In genomic region chr4:156201050-156201449, GRCh38 we compare ENCODE assay signal across 14 cellular contexts.
A peak's percentile ranks its signal among the peaks of the same experiment; 100 is the strongest.
DNase-seq lines count a peak whose midpoint lies in the region; ATAC-seq lines count a peak whose summit lies in the region.
"Had no signal": no experiment of that assay in that cellular context is flagged by ENCODE, and none has a peak within 500 bp of the region (broad histone marks: within the 10 kb centered on the region; RNA-seq: fewer than 3 reads in every experiment).

No MANE protein-coding gene starts in this region.

- CTCF ChIA-PET in activated naive CD4-positive, alpha-beta T cell treated with anti-CD3 and anti-CD28 coated beads, Interleukin-2, amount 10 ng/mL, durations not matched to agents 7 days and 5 days (lab: Charles Lee): no interaction called here

- H3K27me3 Mint-ChIP-seq in activated naive CD4-positive, alpha-beta T cell treated with anti-CD3 and anti-CD28 coated beads, Interleukin-2, amount 10 ng/mL, durations not matched to agents 7 days and 5 days: no peaks in the 10 kb centered on the region

- H3K36me3 Mint-ChIP-seq in activated naive CD4-positive, alpha-beta T cell treated with anti-CD3 and anti-CD28 coated beads, Interleukin-2, amount 10 ng/mL, durations not matched to agents 7 days and 5 days: no peaks in the 10 kb centered on the region
- H3K36me3 Mint-ChIP-seq in activated naive CD4-positive, alpha-beta T cell treated with anti-CD3 and anti-CD28 coated beads, Interleukin-2, amount 50 U/mL, for 72 hours: no peaks in the 10 kb centered on the region
- H3K36me3 Mint-ChIP-seq: mesothelial cell of epicardium had no signal

- H3K4me3 Mint-ChIP-seq in activated naive CD4-positive, alpha-beta T cell treated with anti-CD3 and anti-CD28 coated beads, Interleukin-2, amount 10 ng/mL, durations not matched to agents 7 days and 5 days: no peak overlapping the region
- H3K4me3 Mint-ChIP-seq: mesothelial cell of epicardium had no signal

- DNase-seq in GM19238 (ENCODE audit: insufficient read length, low spot score): peak; percentile 1
- DNase-seq in activated naive CD4-positive, alpha-beta T cell treated with anti-CD3 and anti-CD28 coated beads, Interleukin-2, amount 10 ng/mL, durations not matched to agents 7 days and 5 days: no peak
- DNase-seq in DMS114 treated with DMSO at 0.1 percent for 48 hours (lab: John Stamatoyannopoulos, UW; ENCODE audit: unreplicated experiment): no peak
- DNase-seq in activated naive CD4-positive, alpha-beta T cell treated with anti-CD3 and anti-CD28 coated beads, Interleukin-2, amount 50 U/mL, for 72 hours (ENCODE audit: low spot score in 2 of 2): no peak
- DNase-seq: activated CD4-positive, alpha-beta T cell treated with anti-CD3 and anti-CD28 coated beads, Interleukin-2, amount 50 U/mL, for 1 hour; activated gamma-delta T cell treated with Interleukin-2 at 50 U/mL for 16 hours; COR-L47; NCI-H1417 treated with DMSO at 0.1 percent for 48 hours; psoas muscle; stimulated activated naive CD8-positive, alpha-beta T cell treated with anti-CD3 and anti-CD28 coated beads, Interleukin-15, Interleukin-2, amounts not matched to agents 100 U/mL and 50 U/mL, for 24 hours had no signal

- H3K27ac Mint-ChIP-seq in activated naive CD4-positive, alpha-beta T cell treated with anti-CD3 and anti-CD28 coated beads, Interleukin-2, amount 10 ng/mL, durations not matched to agents 7 days and 5 days: no peak overlapping the region
- H3K27ac Mint-ChIP-seq in activated naive CD4-positive, alpha-beta T cell treated with anti-CD3 and anti-CD28 coated beads, Interleukin-2, amount 50 U/mL, for 72 hours: no peak overlapping the region
- H3K27ac Mint-ChIP-seq: mesothelial cell of epicardium had no signal

- no peaks in the 10 kb centered on the region for H3K9me3 Mint-ChIP-seq in activated naive CD4-positive, alpha-beta T cell treated with anti-CD3 and anti-CD28 coated beads, Interleukin-2, amount 10 ng/mL, durations not matched to agents 7 days and 5 days
- peaks cover 4 to 6% of the 10 kb centered on the region in 2 donors for H3K9me3 Mint-ChIP-seq in activated naive CD4-positive, alpha-beta T cell treated with anti-CD3 and anti-CD28 coated beads, Interleukin-2, amount 50 U/mL, for 72 hours

- ATAC-seq in GM21786 (IDR thresholded peaks at IDR 0.05; ENCODE audit: unreplicated experiment): peak; percentile 94
- ATAC-seq in HG03108 (IDR thresholded peaks at IDR 0.05; ENCODE audit: unreplicated experiment): peak; percentile 85
- ATAC-seq in activated naive CD4-positive, alpha-beta T cell treated with anti-CD3 and anti-CD28 coated beads, Interleukin-2, amount 50 U/mL, for 72 hours: no peak
- ATAC-seq in activated CD4-positive, CD25-positive, alpha-beta regulatory T cell treated with anti-CD3 and anti-CD28 coated beads, Interleukin-2, amount 50 U/mL, for 24 hours: no peak
- ATAC-seq: psoas muscle; stimulated activated naive CD8-positive, alpha-beta T cell treated with anti-CD3 and anti-CD28 coated beads, Interleukin-15, Interleukin-2, amounts not matched to agents 100 U/mL and 50 U/mL, for 24 hours had no signal

- no peaks in the 10 kb centered on the region for H3K4me1 Mint-ChIP-seq in activated naive CD4-positive, alpha-beta T cell treated with anti-CD3 and anti-CD28 coated beads, Interleukin-2, amount 10 ng/mL, durations not matched to agents 7 days and 5 days

Comparison
In these comparisons a context has a peak if more than half of its experiments do, and no peak if none do; other contexts are left out.
1. ATAC-seq: peak in GM21786 (single experiment) and HG03108 (single experiment); none in activated naive CD4-positive, alpha-beta T cell treated with anti-CD3 and anti-CD28 coated beads, Interleukin-2, amount 50 U/mL, for 72 hours (0 of 2) and activated CD4-positive, CD25-positive, alpha-beta regulatory T cell treated with anti-CD3 and anti-CD28 coated beads, Interleukin-2, amount 50 U/mL, for 24 hours (0 of 2).